11 cellular contexts compared by ENCODE assay signal in genomic region chr7:144384555-144385245, GRCh38. TPM values are rescaled to one million over a fixed set of nuclear protein-coding genes. Genes with fewer than 3 reads are reported as not detected.
DNase-seq lines count a peak whose midpoint lies in the region; ATAC-seq and TF ChIP-seq lines count a peak whose summit lies in the region.
"Had no signal": no experiment of that assay in that cellular context is flagged by ENCODE, and none has a peak within 500 bp of the region (broad histone marks: within the 10 kb centered on the region; RNA-seq: fewer than 3 reads in every experiment).

No MANE protein-coding gene starts in this region.

- in situ Hi-C loops in transverse colon (cut with MboI; ENCODE audit: low pct_ligation_motif_present in 1 of 4, low pct_unique_long_range_greater_than_20kb in 1 of 4, low sequenced_read_pairs in 3 of 4), result loop anchor here in 1 of 4 donors (25.0 kb wide), 1 partner anchor 222 kb away; no protein-coding TSS in a partner anchor

- H3K36me3 ChIP-seq in mucosa of descending colon (ENCODE audit: low read depth) (no peaks in the 10 kb centered on the region), transverse colon (peaks cover 0 to 6% (median 0%) of the 10 kb centered on the region in 4 donors)
- H3K36me3 ChIP-seq: vagina had no signal

- TF ChIP-seq POLR2A in transverse colon (IDR thresholded peaks at IDR 0.05), result no peak

- peak; percentile 78 for DNase-seq in activated effector memory CD4-positive, alpha-beta T cell treated with anti-CD3 and anti-CD28 coated beads, Interleukin-2, amount 50 U/mL, for 16 hours
- no peak for DNase-seq in activated effector memory CD4-positive, alpha-beta T cell treated with Interleukin-2 at 50 U/mL for 16 hours
- DNase-seq in amniotic epithelial cell (ENCODE audit: low read depth) (peak; percentile 78), mucosa of descending colon (peak; percentile 23 to 48 (median 41)), transverse colon (peak; percentile 38), AG08396 (ENCODE audit: low spot score) (no peak), mucosa of gallbladder (ENCODE audit: low spot score) (no peak)
- DNase-seq: NCI-H1694 treated with DMSO at 0.1 percent for 48 hours had no signal

- H3K4me1 ChIP-seq in mucosa of descending colon (ENCODE audit: low read depth) (peaks cover 6% of the 10 kb centered on the region), transverse colon (peaks cover 0 to 17% (median 9%) of the 10 kb centered on the region in 4 donors)
- H3K4me1 ChIP-seq: vagina had no signal

- H3K4me3 ChIP-seq in mucosa of descending colon, result no peak overlapping the region
- H3K4me3 ChIP-seq in transverse colon, result no peak overlapping the region
- H3K4me3 ChIP-seq: vagina had no signal

- H3K9me3 ChIP-seq in mucosa of descending colon (no peaks in the 10 kb centered on the region), transverse colon (no peaks in the 10 kb centered on the region)
- H3K9me3 ChIP-seq: vagina had no signal

- TF ChIP-seq CTCF in mucosa of descending colon (IDR thresholded peaks at IDR 0.05) (no peak), transverse colon (IDR thresholded peaks at IDR 0.05) (no peak)

- no peak for TF ChIP-seq EP300 in transverse colon (IDR thresholded peaks at IDR 0.05; ENCODE audit: low read depth)

- H3K27me3 ChIP-seq in transverse colon, result no peaks in the 10 kb centered on the region
- H3K27me3 ChIP-seq: vagina had no signal

- H3K27ac ChIP-seq in transverse colon, result peak overlapping the region; percentile 42 to 70 (median 60)
- H3K27ac ChIP-seq: vagina had no signal

- ATAC-seq in mucosa of descending colon, result peak; percentile 79
- ATAC-seq in HG03280 (IDR thresholded peaks at IDR 0.05; ENCODE audit: unreplicated experiment), result no peak

- intact Hi-C loops in mucosa of descending colon (cut with DNase I, micrococcal nuclease), result no loop called here
- intact Hi-C loops in transverse colon (cut with DNase I; ENCODE audit: low total_unique reads), result no loop called here

- 37 to 50% methylated on average over 10 to 12 of the region's 12 CpGs for WGBS in transverse colon (ENCODE audit: low coverage in 1 of 2), 2 donors

RNA-seq across cellular contexts. Expression of gene NOBOX, which starts 18.8 kb away (rescaled TPM):
- total RNA-seq in mucosa of descending colon (not detected), transverse colon (not detected), mucosa of gallbladder (not detected)
- total RNA-seq: lung microvascular endothelial cell, vagina had no signal

RNA-seq across cellular contexts. Expression of gene ARHGEF5, which starts 29.5 kb away (rescaled TPM):
- 100 to 1,000 TPM in 1 of 3 donors, 10 to 100 TPM in 2; 54.7 to 102 (median 68.9) TPM for total RNA-seq in mucosa of descending colon
- 100 to 1,000 TPM in 1 of 4 donors, 10 to 100 TPM in 3; 49.6 to 112 (median 64.3) TPM for total RNA-seq in transverse colon
- 45.8 TPM for total RNA-seq in mucosa of gallbladder

Comparison
In these comparisons a context has a peak if more than half of its experiments do, and no peak if none do; other contexts are left out.
1. DNase-seq: peak in activated effector memory CD4-positive, alpha-beta T cell treated with anti-CD3 and anti-CD28 coated beads, Interleukin-2, amount 50 U/mL, for 16 hours (single experiment), amniotic epithelial cell (single experiment), mucosa of descending colon (3 of 3) and transverse colon (single experiment); none in activated effector memory CD4-positive, alpha-beta T cell treated with Interleukin-2 at 50 U/mL for 16 hours (single experiment), AG08396 (single experiment) and mucosa of gallbladder (single experiment).